ENCODE assay signal across 2 cellular contexts in genomic region chr6:143108278-143108677, GRCh38.
TF ChIP-seq lines count a peak whose summit lies in the region.

No MANE protein-coding gene starts in this region.

TF ChIP-seq in liver, 16 proteins besides CTCF, POLR2A, EP300 and RAD21:
- TF ChIP-seq REST (IDR thresholded peaks at IDR 0.05) (no peak), NR2F2 (IDR thresholded peaks at IDR 0.05) (no peak), ATF3 (IDR thresholded peaks at IDR 0.05) (no peak), ZBTB33 (IDR thresholded peaks at IDR 0.05) (no peak), HNF4A (conservative IDR thresholded peaks at IDR 0.05) (no peak), TAF1 (conservative IDR thresholded peaks at IDR 0.05) (no peak), RXRA (IDR thresholded peaks at IDR 0.05) (no peak), MAX (IDR thresholded peaks at IDR 0.05) (no peak), SP1 (IDR thresholded peaks at IDR 0.05) (no peak), YY1 (IDR thresholded peaks at IDR 0.05) (no peak), FOXA2 (IDR thresholded peaks at IDR 0.05) (no peak), GABPA (IDR thresholded peaks at IDR 0.05 in 1 of 2, conservative IDR thresholded peaks at IDR 0.05 in 1 of 2) (no peak), EGR1 (IDR thresholded peaks at IDR 0.05; ENCODE audit: low read depth in 2 of 2) (no peak), FOXA1 (IDR thresholded peaks at IDR 0.05) (no peak), HNF4G (IDR thresholded peaks at IDR 0.05) (no peak), JUND (IDR thresholded peaks at IDR 0.05) (no peak)

TF ChIP-seq in HepG2, 621 proteins besides CTCF, POLR2A, EP300 and RAD21:
- TF ChIP-seq PHF20 (CRISPR knock-in tag; IDR thresholded peaks at IDR 0.05) (no peak), RFX5 (IDR thresholded peaks at IDR 0.05; ENCODE audit: low read depth, low read length) (no peak), STAG1 (CRISPR knock-in tag; IDR thresholded peaks at IDR 0.05) (no peak), MIER2 (CRISPR knock-in tag; IDR thresholded peaks at IDR 0.05) (no peak), PAXIP1 (CRISPR knock-in tag; conservative IDR thresholded peaks at IDR 0.05) (no peak), CBX1 (IDR thresholded peaks at IDR 0.05; ENCODE audit: low read depth) (no peak), ZNF280B (CRISPR knock-in tag; IDR thresholded peaks at IDR 0.05; ENCODE audit: borderline replicate concordance) (no peak), SMC3 (IDR thresholded peaks at IDR 0.05; ENCODE audit: low read length) (no peak)
